Comparison of ENCODE assay signal across 19 cellular contexts in genomic region chr12:9073077-9073476, GRCh38. TPM values are rescaled to one million over a fixed set of nuclear protein-coding genes. Genes with fewer than 3 reads are reported as not detected.
DNase-seq lines count a peak whose midpoint lies in the region; ATAC-seq, FAIRE-seq and TF ChIP-seq lines count a peak whose summit lies in the region.
"Had no signal": no experiment of that assay in that cellular context is flagged by ENCODE, and none has a peak within 500 bp of the region (broad histone marks: within the 10 kb centered on the region; RNA-seq: fewer than 3 reads in every experiment).

No MANE protein-coding gene starts in this region.

- H3K27ac ChIP-seq in left ventricle myocardium inferior (replicated peaks): peak overlapping the region; percentile 47
- H3K27ac ChIP-seq in HepG2 (ENCODE audit: extremely low read length, insufficient read depth, low read length): peak overlapping the region; percentile 21
- H3K27ac ChIP-seq in small intestine (ENCODE audit: low read depth in 1 of 2, low read length in 1 of 2): no peak overlapping the region
- H3K27ac ChIP-seq in H9 (ENCODE audit: insufficient read length, low read depth, low read length): no peak overlapping the region

- H3K9me3 ChIP-seq in left ventricle myocardium inferior (replicated peaks) (no peaks in the 10 kb centered on the region), HepG2 (ENCODE audit: low read length) (no peaks in the 10 kb centered on the region), small intestine (ENCODE audit: control insufficient read depth, low read depth) (no peaks in the 10 kb centered on the region), H9 (ENCODE audit: control insufficient read depth, low read depth, low read length) (no peaks in the 10 kb centered on the region)

- CTCF ChIA-PET in HepG2 (lab: Yijun Ruan, JAX; ENCODE audit: low intra/inter-chr PET ratio, low total read pairs): no interaction called here

- no peak overlapping the region for H4K5ac ChIP-seq in H9 (ENCODE audit: insufficient read length, low read depth, low read length)

- intact Hi-C loops in left ventricle myocardium inferior (cut with micrococcal nuclease) (no loop called here), HepG2 (cut with micrococcal nuclease; ENCODE audit: unreplicated experiment) (no loop called here)

- peak; percentile 18 for ATAC-seq in HepG2
- ATAC-seq: CD8-positive, alpha-beta T cell; GM23338 had no signal

- no peaks in the 10 kb centered on the region for H3K9me3 Mint-ChIP-seq in H9
- H3K9me3 Mint-ChIP-seq: CD14-positive monocyte; CD8-positive, alpha-beta T cell; GM23338 had no signal

- H3K4me3 Mint-ChIP-seq in H9: no peak overlapping the region
- H3K4me3 Mint-ChIP-seq: CD14-positive monocyte; CD8-positive, alpha-beta T cell; GM23338 had no signal

- no peaks in the 10 kb centered on the region for H3K27me3 ChIP-seq in left ventricle myocardium inferior (ENCODE audit: low read depth)
- H3K27me3 ChIP-seq in HepG2 (ENCODE audit: control insufficient read depth in 1 of 2, insufficient read depth in 2 of 2, low read length in 2 of 2): no peaks in the 10 kb centered on the region
- no peaks in the 10 kb centered on the region for H3K27me3 ChIP-seq in small intestine (ENCODE audit: control insufficient read depth in 2 of 2, insufficient read depth in 2 of 2, low read length in 2 of 2)
- no peaks in the 10 kb centered on the region for H3K27me3 ChIP-seq in H9 (ENCODE audit: insufficient read depth, low read length)

- no peak overlapping the region for H3K56ac ChIP-seq in H9 (ENCODE audit: insufficient read length, low read depth, low read length)

- no peak overlapping the region for H2AK5ac ChIP-seq in H9 (ENCODE audit: insufficient read length, low read length)

- H4K8ac ChIP-seq in H9 (replicated peaks; ENCODE audit: insufficient read length, low read depth, low read length): no peak overlapping the region

- no peak overlapping the region for H3K23ac ChIP-seq in H9 (ENCODE audit: insufficient read length, low read depth, low read length)

- H2BK15ac ChIP-seq in H9 (ENCODE audit: low read depth, low read length): no peak overlapping the region

- in situ Hi-C loops in HepG2 (cut with HindIII; ENCODE audit: extremely low pct_ligation_motif_present, low pct_unique_long_range_greater_than_20kb): no loop called here

- no peak overlapping the region for H3K4me3 ChIP-seq in LNCaP clone FGC (ENCODE audit: low read depth, low read length)
- no peak overlapping the region for H3K4me3 ChIP-seq in left ventricle myocardium inferior
- H3K4me3 ChIP-seq in HepG2 (replicated peaks in 1 of 3; ENCODE audit: insufficient read depth in 1 of 3, low read depth in 2 of 3, low read length in 3 of 3): no peak overlapping the region
- H3K4me3 ChIP-seq in small intestine (ENCODE audit: low read depth in 1 of 2, low read length in 2 of 2): no peak overlapping the region
- H3K4me3 ChIP-seq: GM23338 had no signal

- H4K20me1 ChIP-seq in HepG2 (ENCODE audit: insufficient read depth, low read length) (peaks cover 20% of the 10 kb centered on the region), H9 (ENCODE audit: control insufficient read depth, insufficient read depth, insufficient read length) (no peaks in the 10 kb centered on the region)

- DNase-seq in LNCaP clone FGC (ENCODE audit: low read depth): peak; percentile 70
- DNase-seq in left ventricle myocardium inferior: no peak
- no peak for DNase-seq in HepG2 (ENCODE audit: low spot score)
- DNase-seq in small intestine: peak; percentile 54
- DNase-seq in H9: no peak
- no peak for DNase-seq in NCI-H2107 treated with DMSO at 0.1 percent for 48 hours (lab: John Stamatoyannopoulos, UW; ENCODE audit: unreplicated experiment)
- DNase-seq in SKM-1 (lab: John Stamatoyannopoulos, UW; ENCODE audit: unreplicated experiment): no peak
- DNase-seq: CD8-positive, alpha-beta T cell; COR-L47; DMS153; DMS79 treated with DMSO at 0.1 percent for 48 hours; EL; H7 had no signal

- POLR2A ChIA-PET in HepG2 (lab: Yijun Ruan, JAX): interaction anchor here (1.3 to 1.7 kb wide), 3 partner anchors 9 to 11 kb away, joined by 3 to 6 read pairs (median 5); no protein-coding TSS in a partner anchor

- FAIRE-seq in HepG2 (lab: Jason Lieb, UNC): no peak
- no peak for FAIRE-seq in small intestine (lab: Jason Lieb, UNC)
- FAIRE-seq: D721Med, G401.6, GM12891 had no signal

- TF ChIP-seq CTCF in LNCaP clone FGC (IDR thresholded peaks at IDR 0.05; ENCODE audit: control insufficient read depth, extremely low read depth, insufficient read depth): no peak
- no peak for TF ChIP-seq CTCF in left ventricle myocardium inferior (IDR thresholded peaks at IDR 0.05; ENCODE audit: borderline replicate concordance)
- no peak for TF ChIP-seq CTCF in HepG2 (CRISPR knock-in tag; IDR thresholded peaks at IDR 0.05)
- no peak for TF ChIP-seq CTCF in H9 (conservative IDR thresholded peaks at IDR 0.05)

- BruUV-seq in HepG2 (replicated peaks; lab: Mats Ljungman, UMichigan): no TSS peak

- no peak overlapping the region for H2BK12ac ChIP-seq in H9 (ENCODE audit: insufficient read length, low read depth, low read length)

- no peak for TF ChIP-seq RAD21 in HepG2 (CRISPR knock-in tag; IDR thresholded peaks at IDR 0.05)

- H4K91ac ChIP-seq in H9 (ENCODE audit: insufficient read length, low read depth, low read length): no peak overlapping the region

- no peak overlapping the region for H3K18ac ChIP-seq in H9 (ENCODE audit: insufficient read length, low read depth, low read length)

- no peak overlapping the region for H2BK5ac ChIP-seq in H9 (ENCODE audit: insufficient read length, low read length)

- H3K36me3 ChIP-seq in left ventricle myocardium inferior (peaks cover 100% of the 10 kb centered on the region), HepG2 (replicated peaks in 1 of 2; ENCODE audit: control insufficient read depth in 1 of 2, insufficient read depth in 2 of 2, low read length in 2 of 2) (peaks cover 37 to 91% of the 10 kb centered on the region in 2 experiments), small intestine (ENCODE audit: control insufficient read depth in 2 of 2, insufficient read depth in 2 of 2, low read length in 2 of 2) (peaks cover 0 to 3% of the 10 kb centered on the region in 2 donors)

- H2BK120ac ChIP-seq in H9 (ENCODE audit: low read depth, low read length, poor library complexity, severe bottlenecking): no peak overlapping the region

- H2AFZ ChIP-seq in HepG2 (ENCODE audit: low read length) (no peak overlapping the region), H9 (ENCODE audit: low read length) (no peak overlapping the region)
- H2AFZ ChIP-seq: GM23338 had no signal

- H3K4me1 ChIP-seq in left ventricle myocardium inferior (peaks cover 18% of the 10 kb centered on the region), HepG2 (ENCODE audit: insufficient read depth, low read length) (peaks cover 23% of the 10 kb centered on the region), small intestine (ENCODE audit: control insufficient read depth in 2 of 2, insufficient read depth in 1 of 2, low read depth in 1 of 2, low read length in 1 of 2) (no peaks in the 10 kb centered on the region), H9 (ENCODE audit: insufficient read depth, low read length) (no peaks in the 10 kb centered on the region)

- H3T11ph ChIP-seq in H9 (ENCODE audit: low read length): no peak overlapping the region

- H3K14ac ChIP-seq in H9 (ENCODE audit: insufficient read depth, low read length): no peak overlapping the region

- TF ChIP-seq POLR2A in HepG2 (IDR thresholded peaks at IDR 0.05; ENCODE audit: insufficient read depth in 1 of 2, low read depth in 2 of 2, low read length in 2 of 2): no peak

- H3K4me2 ChIP-seq in HepG2 (ENCODE audit: low read depth, low read length) (no peak overlapping the region), H9 (ENCODE audit: insufficient read depth, insufficient read length, low read length) (no peak overlapping the region)
- H3K4me2 ChIP-seq: GM23338 had no signal

- no peak overlapping the region for H3K4ac ChIP-seq in H9 (ENCODE audit: low read depth, low read length)

- no peak overlapping the region for H2BK20ac ChIP-seq in H9 (ENCODE audit: low read depth, low read length, poor library complexity, severe bottlenecking)

- H3K23me2 ChIP-seq in H9 (ENCODE audit: insufficient read length, low read depth, low read length, poor library complexity, severe bottlenecking): no peaks in the 10 kb centered on the region

- no peak overlapping the region for H3K27ac Mint-ChIP-seq in H9
- H3K27ac Mint-ChIP-seq: CD14-positive monocyte; CD8-positive, alpha-beta T cell; GM23338 had no signal

- H3K27me3 Mint-ChIP-seq in H9 (ENCODE audit: low read depth): peaks cover 2% of the 10 kb centered on the region

- H3K79me2 ChIP-seq in HepG2 (ENCODE audit: insufficient read depth, low read length): no peaks in the 10 kb centered on the region
- no peaks in the 10 kb centered on the region for H3K79me2 ChIP-seq in H9 (ENCODE audit: insufficient read depth, low read length)

- no peaks in the 10 kb centered on the region for H3K36me3 Mint-ChIP-seq in H9 (ENCODE audit: insufficient read depth in 1 of 3, low read depth in 3 of 3)
- H3K36me3 Mint-ChIP-seq: CD14-positive monocyte had no signal

- no peak for TF ChIP-seq EP300 in HepG2 (IDR thresholded peaks at IDR 0.05; ENCODE audit: low read depth in 2 of 2, low read length in 2 of 2)
- TF ChIP-seq EP300 in HepG2 (CRISPR knock-in tag; IDR thresholded peaks at IDR 0.05; ENCODE audit: borderline replicate concordance): no peak

- H3K4me1 Mint-ChIP-seq in H9: no peaks in the 10 kb centered on the region
- H3K4me1 Mint-ChIP-seq: CD14-positive monocyte had no signal

- H3K9ac ChIP-seq in HepG2 (ENCODE audit: insufficient read depth, low read depth, low read length) (no peak overlapping the region), H9 (ENCODE audit: extremely low read depth, insufficient read length, low read length) (no peak overlapping the region)

- no peaks in the 10 kb centered on the region for H3K79me1 ChIP-seq in H9 (ENCODE audit: insufficient read depth, low read depth, low read length, poor library complexity, severe bottlenecking)

RNA-seq across cellular contexts. Expression of gene A2M, which starts 42.6 kb away (rescaled TPM):
- total RNA-seq in left ventricle myocardium inferior (502 TPM), HepG2 (2016; rRNA removed; fragmentation: Illumina TruSeq; extraction: Trizol) (1,675 and 2,807 TPM in 2 replicates), H9 (2021) (0.94 and 1.2 TPM in 2 replicates)
- 234 and 270 TPM in 2 replicates for total RNA-seq in HepG2 (2016; cell fraction: cytosol; rRNA removed; fragmentation: Illumina TruSeq; extraction: Trizol; ENCODE audit: low read depth)
- 1,476 and 2,691 TPM in 2 replicates for total RNA-seq in HepG2 (2016; cell fraction: insoluble cytoplasmic fraction; rRNA removed; fragmentation: Illumina TruSeq; extraction: Trizol)
- 813 and 957 TPM in 2 replicates for total RNA-seq in HepG2 (2016; cell fraction: membrane; rRNA removed; fragmentation: Illumina TruSeq; extraction: Trizol)
- total RNA-seq in HepG2 (2016; cell fraction: nucleus; rRNA removed; fragmentation: Illumina TruSeq; extraction: Trizol): 2,507 and 2,973 TPM in 2 replicates
- polyA plus RNA-seq in HepG2 (2011; rRNA removed) (6,551 and 8,760 TPM in 2 replicates), small intestine (10 to 100 TPM in 2 of 3 donors, 1 to 10 TPM in 1; 4.7 to 93.5 (median 24.9) TPM)
- polyA plus RNA-seq in HepG2 (2011; cell fraction: cytosol; rRNA removed): 4,485 and 9,624 TPM in 2 replicates
- polyA plus RNA-seq in HepG2 (2011; cell fraction: nucleus; rRNA removed): 2,489 and 3,325 TPM in 2 replicates
- 4,336 and 6,335 TPM in 2 replicates for polyA plus RNA-seq in HepG2 (2012)
- polyA plus RNA-seq in HepG2 (2016; cell fraction: cytosol; fragmentation: Illumina TruSeq; extraction: Trizol; ENCODE audit: low read depth): 214 and 262 TPM in 2 replicates
- polyA plus RNA-seq in HepG2 (2016; cell fraction: insoluble cytoplasmic fraction; fragmentation: Illumina TruSeq; extraction: Trizol; ENCODE audit: low read depth): 1,149 and 1,250 TPM in 2 replicates
- polyA plus RNA-seq in HepG2 (2016; cell fraction: membrane; fragmentation: Illumina TruSeq; extraction: Trizol; ENCODE audit: low read depth): 465 and 618 TPM in 2 replicates
- 2,564 and 2,683 TPM in 2 replicates for polyA plus RNA-seq in HepG2 (2016; cell fraction: nucleus; fragmentation: Illumina TruSeq; extraction: Trizol; ENCODE audit: insufficient read depth, low read depth)
- 3.9 and 4,519 TPM in 2 replicates for polyA minus RNA-seq in HepG2 (2011; rRNA and poly(A)+ RNA removed; ENCODE audit: low replicate concordance)
- polyA minus RNA-seq in HepG2 (2011; cell fraction: cytosol; rRNA and poly(A)+ RNA removed): 3,071 and 7,219 TPM in 2 replicates
- polyA minus RNA-seq in HepG2 (2011; cell fraction: nucleus; rRNA and poly(A)+ RNA removed): 2,321 and 4,395 TPM in 2 replicates
- total RNA-seq: CD8-positive, alpha-beta T cell; GM23338; H7; HT-29 had no signal

Comparison
In these comparisons a context has a peak if more than half of its experiments do, and no peak if none do; other contexts are left out.
1. DNase-seq: peak in LNCaP clone FGC (single experiment) and small intestine (single experiment); none in left ventricle myocardium inferior (single experiment), HepG2 (single experiment), H9 (single experiment), NCI-H2107 treated with DMSO at 0.1 percent for 48 hours (single experiment) and SKM-1 (single experiment).
2. H3K27ac ChIP-seq: peak in left ventricle myocardium inferior (single experiment) and HepG2 (single experiment); none in small intestine (0 of 2) and H9 (single experiment).
3. RNA of gene A2M, which starts 42.6 kb away (total RNA-seq): 234 to 2,973 TPM in HepG2 and 502 TPM in left ventricle myocardium inferior (single experiment); 0.94 to 1.2 TPM in H9; every median in the first group is over 100 times any median in the second.